Comparison of ENCODE assay signal across 30 cellular contexts in genomic region chr9:16419124-16419523, GRCh38.
"Had no signal": no experiment of that assay in that cellular context is flagged by ENCODE, and none has a peak within 500 bp of the region (broad histone marks: within the 10 kb centered on the region; RNA-seq: fewer than 3 reads in every experiment).

No MANE protein-coding gene starts in this region.

- H3K27me3 ChIP-seq: ovary, right lobe of liver, spleen, suprapubic skin, testis, tibial artery, transverse colon, upper lobe of left lung had no signal

- H3K4me3 ChIP-seq: ovary, psoas muscle, right lobe of liver, skin epidermis, smooth muscle cell, spleen, suprapubic skin, testis, tibial artery, transverse colon, upper lobe of left lung had no signal

- ATAC-seq: naive thymus-derived CD8-positive, alpha-beta T cell; psoas muscle; right cardiac atrium; right lobe of liver; stimulated activated naive CD8-positive, alpha-beta T cell treated with anti-CD3 and anti-CD28 coated beads, Interleukin-15, amount 100 ng/mL, for 72 hours; stimulated activated naive CD8-positive, alpha-beta T cell treated with anti-CD3 and anti-CD28 coated beads, Interleukin-15, Interleukin-2, amounts not matched to agents 100 U/mL and 50 U/mL, for 24 hours had no signal

- H3K27ac Mint-ChIP-seq: naive thymus-derived CD8-positive, alpha-beta T cell; natural killer cell treated with Interleukin-12 subunit alpha and Interleukin-12 subunit beta and Interleukin-15 and Interleukin-18, amount 100 ng/mL, for 72 hours; nephron progenitor cell; progenitor cell of endocrine pancreas; stimulated activated memory B cell treated with anti-CD40 and anti-IgM and Interleukin-4, amounts not matched to agents 10 μg/mL and 1 μg/mL and 100 μg/mL, for 72 hours; stimulated activated naive CD8-positive, alpha-beta T cell treated with anti-CD3 and anti-CD28 coated beads, Interleukin-15, amount 100 ng/mL, for 72 hours had no signal

- H3K27me3 Mint-ChIP-seq: natural killer cell treated with Interleukin-12 subunit alpha and Interleukin-12 subunit beta and Interleukin-15 and Interleukin-18, amount 100 ng/mL, for 72 hours; stimulated activated memory B cell treated with anti-CD40 and anti-IgM and Interleukin-4, amounts not matched to agents 10 μg/mL and 1 μg/mL and 100 μg/mL, for 72 hours; stimulated activated naive CD8-positive, alpha-beta T cell treated with anti-CD3 and anti-CD28 coated beads, Interleukin-15, amount 100 ng/mL, for 72 hours had no signal

- H3K79me2 ChIP-seq: parathyroid adenoma had no signal

- H3K9ac ChIP-seq: parathyroid adenoma had no signal

- H3K4me2 ChIP-seq: smooth muscle cell had no signal

- H3K36me3 ChIP-seq: ovary, right lobe of liver, spleen, suprapubic skin, tibial artery, transverse colon, upper lobe of left lung had no signal

- H3K4me3 Mint-ChIP-seq: naive B cell; naive thymus-derived CD8-positive, alpha-beta T cell; natural killer cell treated with Interleukin-12 subunit alpha and Interleukin-12 subunit beta and Interleukin-15 and Interleukin-18, amount 100 ng/mL, for 72 hours; nephron progenitor cell; neural crest cell; stimulated activated memory B cell treated with anti-CD40 and anti-IgM and Interleukin-4, amounts not matched to agents 10 μg/mL and 1 μg/mL and 100 μg/mL, for 72 hours; stimulated activated naive CD8-positive, alpha-beta T cell treated with anti-CD3 and anti-CD28 coated beads, Interleukin-15, amount 100 ng/mL, for 72 hours had no signal

- H2AFZ ChIP-seq: parathyroid adenoma had no signal

- H3K9me3 Mint-ChIP-seq: natural killer cell treated with Interleukin-12 subunit alpha and Interleukin-12 subunit beta and Interleukin-15 and Interleukin-18, amount 100 ng/mL, for 72 hours; nephron progenitor cell; stimulated activated memory B cell treated with anti-CD40 and anti-IgM and Interleukin-4, amounts not matched to agents 10 μg/mL and 1 μg/mL and 100 μg/mL, for 72 hours; stimulated activated naive CD8-positive, alpha-beta T cell treated with anti-CD3 and anti-CD28 coated beads, Interleukin-15, amount 100 ng/mL, for 72 hours had no signal

- H3K9me3 ChIP-seq: ovary, psoas muscle, right lobe of liver, spleen, suprapubic skin, testis, tibial artery, transverse colon, upper lobe of left lung had no signal

- H3K4me1 ChIP-seq: parathyroid adenoma, psoas muscle, spleen, suprapubic skin, testis, tibial artery had no signal

- H3K4me1 Mint-ChIP-seq: naive B cell; naive thymus-derived CD8-positive, alpha-beta T cell; stimulated activated memory B cell treated with anti-CD40 and anti-IgM and Interleukin-4, amounts not matched to agents 10 μg/mL and 1 μg/mL and 100 μg/mL, for 72 hours; stimulated activated naive CD8-positive, alpha-beta T cell treated with anti-CD3 and anti-CD28 coated beads, Interleukin-15, amount 100 ng/mL, for 72 hours had no signal

- H3K36me3 Mint-ChIP-seq: naive B cell; naive thymus-derived CD8-positive, alpha-beta T cell; natural killer cell treated with Interleukin-12 subunit alpha and Interleukin-12 subunit beta and Interleukin-15 and Interleukin-18, amount 100 ng/mL, for 72 hours; stimulated activated memory B cell treated with anti-CD40 and anti-IgM and Interleukin-4, amounts not matched to agents 10 μg/mL and 1 μg/mL and 100 μg/mL, for 72 hours had no signal

- H3K27ac ChIP-seq: parathyroid adenoma, psoas muscle, right lobe of liver, skin epidermis, spleen, suprapubic skin, testis, tibial artery, transverse colon, upper lobe of left lung had no signal

- DNase-seq: naive B cell; naive thymus-derived CD8-positive, alpha-beta T cell; nephron progenitor cell; occipital lobe; ovary; psoas muscle; right cardiac atrium; right lobe of liver; spleen; stimulated activated CD4-positive, alpha-beta T cell treated with anti-CD3 and anti-CD28 coated beads, Interleukin-12 subunit alpha, Interleukin-12 subunit beta, amount 100 ng/mL, for 4 hours; stimulated activated CD4-positive, alpha-beta T cell treated with anti-CD3 and anti-CD28 coated beads, Interleukin-1b, Interleukin-23, amount 100 ng/mL, for 48 hours; stimulated activated CD4-positive, alpha-beta T cell treated with anti-CD3 and anti-CD28 coated beads, Interleukin-4, amount 100 ng/mL, for 1 hour; stimulated activated CD4-positive, alpha-beta T cell treated with anti-CD3 and anti-CD28 coated beads, Interleukin-4, amount 100 ng/mL, for 4 hours; stimulated activated CD8-positive, alpha-beta memory T cell treated with anti-CD3 and anti-CD28 coated beads, Interleukin-4, amount 100 ng/mL, for 48 hours; stimulated activated naive CD4-positive, alpha-beta T cell; stimulated activated naive CD8-positive, alpha-beta T cell treated with anti-CD3 and anti-CD28 coated beads, Interleukin-15, amount 100 ng/mL, for 72 hours; stimulated activated naive CD8-positive, alpha-beta T cell treated with anti-CD3 and anti-CD28 coated beads, Interleukin-15, Interleukin-2, amounts not matched to agents 100 U/mL and 50 U/mL, for 24 hours; substantia nigra; testis; tibial artery; transverse colon had no signal
